ENCODE assay signal across 8 cellular contexts in genomic region chr7:2510909-2511768, GRCh38. TPM values are rescaled to one million over a fixed set of nuclear protein-coding genes. Genes with fewer than 3 reads are reported as not detected.
A peak's percentile ranks its signal among the peaks of the same experiment; 100 is the strongest.
DNase-seq lines count a peak whose midpoint lies in the region; ATAC-seq lines count a peak whose summit lies in the region.

No MANE protein-coding gene starts in this region.

- in situ Hi-C loops in KBM-7 (cut with MboI; ENCODE audit: low pct_unique_long_range_greater_than_20kb, low sequenced_read_pairs), result no loop called here

- H3K4me1 Mint-ChIP-seq in T-helper 2 cell treated with Interferon-gamma antibody and Interleukin-4, amounts not matched to agents 5 μg/mL and 100 μg/mL, for 36 hours (ENCODE audit: low read depth), result peaks cover 39% of the 10 kb centered on the region

- H3K27ac Mint-ChIP-seq in T-helper 2 cell treated with Interferon-gamma antibody and Interleukin-4, amounts not matched to agents 5 μg/mL and 100 μg/mL, for 36 hours, result peak overlapping the region; percentile 82

- H3K36me3 Mint-ChIP-seq in T-helper 2 cell treated with Interferon-gamma antibody and Interleukin-4, amounts not matched to agents 5 μg/mL and 100 μg/mL, for 36 hours (ENCODE audit: low read depth), result no peaks in the 10 kb centered on the region

- ATAC-seq in GM18873 (IDR thresholded peaks at IDR 0.05; ENCODE audit: low FRiP score, unreplicated experiment) (no peak), GM18867 (IDR thresholded peaks at IDR 0.05; ENCODE audit: unreplicated experiment) (no peak)

- H3K9me3 Mint-ChIP-seq in T-helper 2 cell treated with Interferon-gamma antibody and Interleukin-4, amounts not matched to agents 5 μg/mL and 100 μg/mL, for 36 hours, result no peaks in the 10 kb centered on the region

- peak; percentile 89 for DNase-seq in CD1c-positive myeloid dendritic cell (ENCODE audit: extremely low spot score)
- DNase-seq in KBM-7, result peak; percentile 91
- DNase-seq in T-helper 2 cell treated with Interferon-gamma antibody and Interleukin-4, amounts not matched to agents 5 μg/mL and 100 μg/mL, for 36 hours (ENCODE audit: low spot score), result no peak
- peak; percentile 45 for DNase-seq in dermis blood vessel endothelial cell
- DNase-seq in stimulated activated CD4-positive, alpha-beta T cell treated with anti-CD3 and anti-CD28 coated beads, Interleukin-1b, Interleukin-23, amount 100 ng/mL, for 48 hours, result peak; percentile 63
- DNase-seq in HK-2 (ENCODE audit: unreplicated experiment), result no peak

- H3K4me3 Mint-ChIP-seq in T-helper 2 cell treated with Interferon-gamma antibody and Interleukin-4, amounts not matched to agents 5 μg/mL and 100 μg/mL, for 36 hours, result peak overlapping the region; percentile 57

- H3K27me3 Mint-ChIP-seq in T-helper 2 cell treated with Interferon-gamma antibody and Interleukin-4, amounts not matched to agents 5 μg/mL and 100 μg/mL, for 36 hours (ENCODE audit: low read depth), result peaks cover 5% of the 10 kb centered on the region

RNA-seq across cellular contexts. Expression of gene LFNG, which starts 8.4 kb away (rescaled TPM):
- 26.4 and 36.4 TPM in 2 replicates for total RNA-seq in dermis blood vessel endothelial cell

RNA-seq across cellular contexts. Expression of gene GRIFIN, which starts 34.9 kb away (rescaled TPM):
- total RNA-seq in dermis blood vessel endothelial cell, result not detected in 2 replicates

RNA-seq across cellular contexts. Expression of gene BRAT1, which starts 44.2 kb away (rescaled TPM):
- 31.7 and 38.0 TPM in 2 replicates for total RNA-seq in dermis blood vessel endothelial cell

RNA-seq across cellular contexts. Expression of gene IQCE, which starts 47.6 kb away (rescaled TPM):
- 6.0 and 10.4 TPM in 2 replicates for total RNA-seq in dermis blood vessel endothelial cell

Comparison
In these comparisons a context has a peak if more than half of its experiments do, and no peak if none do; other contexts are left out.
1. DNase-seq: peak in CD1c-positive myeloid dendritic cell (single experiment), KBM-7 (single experiment), dermis blood vessel endothelial cell (single experiment) and stimulated activated CD4-positive, alpha-beta T cell treated with anti-CD3 and anti-CD28 coated beads, Interleukin-1b, Interleukin-23, amount 100 ng/mL, for 48 hours (single experiment); none in T-helper 2 cell treated with Interferon-gamma antibody and Interleukin-4, amounts not matched to agents 5 μg/mL and 100 μg/mL, for 36 hours (single experiment) and HK-2 (single experiment).